Comparison of ENCODE assay signal across 8 cellular contexts in genomic region chr12:57173089-57173488, GRCh38. TPM values are rescaled to one million over a fixed set of nuclear protein-coding genes. Genes with fewer than 3 reads are reported as not detected.
DNase-seq lines count a peak whose midpoint lies in the region; TF ChIP-seq lines count a peak whose summit lies in the region.

No MANE protein-coding gene starts in this region.

- in situ Hi-C loops in ACHN (cut with HindIII; ENCODE audit: low pct_ligation_motif_present, low pct_unique_long_range_greater_than_20kb, low sequenced_read_pairs) (loop anchor here (5.0 kb wide), 1 partner anchor 51 kb away; no protein-coding TSS in a partner anchor), GM13976 (cut with MboI; ENCODE audit: low sequenced_read_pairs, unreplicated experiment) (no loop called here)

- no peak overlapping the region for H3K4me3 ChIP-seq in WERI-Rb-1 (ENCODE audit: low read depth, low read length)
- no peak overlapping the region for H3K4me3 ChIP-seq in foreskin fibroblast (ENCODE audit: low read depth in 1 of 2, low read length in 2 of 2)

- DNase-seq in ACHN, result peak; percentile 43
- peak; percentile 71 for DNase-seq in GM13976 (ENCODE audit: low spot score)
- DNase-seq in WERI-Rb-1, result peak; percentile 69
- peak in 1 of 2 donors; percentile 55 for DNase-seq in foreskin fibroblast
- DNase-seq in stimulated activated CD8-positive, alpha-beta memory T cell treated with anti-CD3 and anti-CD28 coated beads, Interleukin-4, amount 100 ng/mL, for 48 hours, result peak; percentile 50
- no peak for DNase-seq in A172 (ENCODE audit: low spot score)
- no peak for DNase-seq in glomerular visceral epithelial cell (ENCODE audit: extremely low spot score)
- no peak for DNase-seq in GDM1 (lab: John Stamatoyannopoulos, UW)

- H3K36me3 ChIP-seq in WERI-Rb-1, result no peaks in the 10 kb centered on the region; the same call in 1 of the 2 replicates

- peak; percentile 57 for TF ChIP-seq CTCF in GM13976 (IDR thresholded peaks at IDR 0.05; ENCODE audit: borderline replicate concordance, control extremely low read depth, extremely low read depth, insufficient read depth, missing control alignments)
- TF ChIP-seq CTCF in WERI-Rb-1 (IDR thresholded peaks at IDR 0.05; ENCODE audit: low read depth, low read length), result peak; percentile 91
- peak; percentile 46 for TF ChIP-seq CTCF in foreskin fibroblast (IDR thresholded peaks at IDR 0.05; ENCODE audit: low read depth, low read length)

- H3K27ac ChIP-seq in WERI-Rb-1, result no peak overlapping the region

- no peaks in the 10 kb centered on the region for H3K9me3 ChIP-seq in WERI-Rb-1 (ENCODE audit: severe bottlenecking)

- H3K27me3 ChIP-seq in WERI-Rb-1 (ENCODE audit: insufficient read depth, low read depth, severe bottlenecking), result no peaks in the 10 kb centered on the region

RNA-seq across cellular contexts. Expression of gene LRP1-AS, which starts 25.7 kb away (rescaled TPM):
- total RNA-seq in A172 (2014; rRNA removed; shearing (Covaris generic)), result not detected in 2 replicates

RNA-seq across cellular contexts. Expression of gene NXPH4, which starts 43.5 kb away (rescaled TPM):
- 5.3 and 5.8 TPM in 2 replicates for total RNA-seq in A172 (2014; rRNA removed; shearing (Covaris generic))

RNA-seq across cellular contexts. Expression of gene LRP1, which starts 44.8 kb away (rescaled TPM):
- total RNA-seq in A172 (2014; rRNA removed; shearing (Covaris generic)), result 34.1 and 35.5 TPM in 2 replicates

RNA-seq across cellular contexts. Expression of gene SHMT2, which starts 56.4 kb away (rescaled TPM):
- 208 and 223 TPM in 2 replicates for total RNA-seq in A172 (2014; rRNA removed; shearing (Covaris generic))

Comparison
In these comparisons a context has a peak if more than half of its experiments do, and no peak if none do; other contexts are left out.
1. DNase-seq: peak in ACHN (single experiment), GM13976 (single experiment), WERI-Rb-1 (single experiment) and stimulated activated CD8-positive, alpha-beta memory T cell treated with anti-CD3 and anti-CD28 coated beads, Interleukin-4, amount 100 ng/mL, for 48 hours (single experiment); none in A172 (single experiment), glomerular visceral epithelial cell (single experiment) and GDM1 (single experiment).
2. Peak in every context shown above with its lines, with median percentiles within 50 percentile points of each other: CTCF ChIP-seq.